Comparison of ENCODE assay signal across 8 cellular contexts in the genomic region with DNA sequence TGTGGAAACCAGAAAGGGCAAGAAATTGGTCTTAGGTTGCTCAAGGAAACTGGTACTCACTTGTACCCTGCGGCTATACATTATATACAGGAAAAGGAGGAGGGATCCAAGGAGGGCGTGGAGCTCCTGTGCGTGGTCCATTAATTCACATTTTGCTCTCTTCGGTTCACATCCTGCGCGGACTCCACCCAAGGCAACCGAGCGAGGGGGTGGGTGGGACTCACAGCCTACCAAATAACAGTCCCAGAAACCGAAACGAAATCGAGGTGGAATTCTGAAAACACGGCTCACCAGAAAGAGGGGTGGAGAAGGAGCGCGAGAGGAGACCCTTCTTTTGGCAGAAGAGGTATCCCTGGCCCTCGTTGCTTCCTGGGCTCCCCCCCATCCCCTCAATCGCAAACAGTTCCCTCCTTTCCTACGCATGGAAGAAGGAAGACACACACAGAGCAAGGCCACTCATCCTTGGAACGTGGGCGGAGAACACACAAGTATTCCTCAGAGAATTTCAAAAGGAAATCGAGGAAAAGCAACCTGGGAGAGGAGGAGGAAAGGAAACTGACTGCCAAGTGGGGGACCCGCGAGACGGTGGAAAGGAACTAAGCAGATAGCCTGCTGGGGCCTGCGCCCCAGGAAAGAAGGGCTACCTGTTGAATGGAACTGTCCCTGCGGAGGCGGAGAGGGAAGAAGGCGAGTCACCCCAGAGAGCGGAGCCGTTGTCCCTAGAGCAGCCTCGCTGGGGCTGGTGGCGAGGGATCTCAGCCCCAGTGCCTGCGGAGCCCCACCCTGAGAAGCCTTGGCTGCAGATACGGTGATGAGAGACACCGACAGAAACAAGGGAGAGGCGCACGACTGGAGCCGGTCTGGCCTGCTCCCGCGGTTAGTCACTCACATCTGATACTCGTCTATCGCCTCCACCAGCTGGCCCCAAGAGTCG. TPM values are rescaled to one million over a fixed set of nuclear protein-coding genes. Genes with fewer than 3 reads are reported as not detected.
DNase-seq lines count a peak whose midpoint lies in the region; ATAC-seq and TF ChIP-seq lines count a peak whose summit lies in the region.

No MANE protein-coding gene starts in this region.

- peak overlapping the region; percentile 99 for H3K9ac ChIP-seq in mesenchymal stem cell (ENCODE audit: low read length)

- H3K4ac ChIP-seq in mesenchymal stem cell (ENCODE audit: low read depth in 1 of 2, low read length in 2 of 2) = peak overlapping the region; percentile 88 to 90

- peak overlapping the region in 1 of 2 experiments; percentile 99 for H3K23ac ChIP-seq in mesenchymal stem cell (ENCODE audit: low read length in 2 of 2)

- H3K18ac ChIP-seq in mesenchymal stem cell (ENCODE audit: low read depth in 1 of 2, low read length in 2 of 2) = peak overlapping the region; percentile 89 to 96

- H2AK5ac ChIP-seq in mesenchymal stem cell (ENCODE audit: low read length, severe bottlenecking) = peak overlapping the region; percentile 7

- WGBS in mesenchymal stem cell = under 1% methylated on average over 30 of the region's 42 CpGs

- TF ChIP-seq CTCF in C4-2B (conservative IDR thresholded peaks at IDR 0.05) = no peak

- no peaks in the 10 kb centered on the region for H3K27me3 ChIP-seq in mesenchymal stem cell (ENCODE audit: control insufficient read depth in 1 of 2, insufficient read depth in 1 of 2, low read length in 2 of 2)

- H2BK12ac ChIP-seq in mesenchymal stem cell (ENCODE audit: low read length in 2 of 2) = peak overlapping the region in 1 of 2 experiments; percentile 21

- no peak overlapping the region for H2BK5ac ChIP-seq in mesenchymal stem cell (ENCODE audit: low read depth, low read length, poor library complexity, severe bottlenecking)

- peak overlapping the region; percentile 43 for H4K91ac ChIP-seq in mesenchymal stem cell (ENCODE audit: low read length)

- peaks cover 2% of the 10 kb centered on the region for H3K4me1 ChIP-seq in mesenchymal stem cell (ENCODE audit: control insufficient read depth, insufficient read depth, low read depth, low read length)

- H3K9me3 ChIP-seq in mesenchymal stem cell (ENCODE audit: control insufficient read depth, low read length) = no peaks in the 10 kb centered on the region

- H3K27ac ChIP-seq in C4-2B (peak overlapping the region; percentile 97), mesenchymal stem cell (ENCODE audit: low read length, poor library complexity, severe bottlenecking) (peak overlapping the region; percentile 90)

- H2AFZ ChIP-seq in mesenchymal stem cell (ENCODE audit: low read depth, low read length) = peak overlapping the region; percentile 42

- H3K79me1 ChIP-seq in mesenchymal stem cell (replicated peaks; ENCODE audit: low read length, poor library complexity, severe bottlenecking) = peaks cover 5% of the 10 kb centered on the region

- peak overlapping the region in 1 of 2 experiments; percentile 72 for H3K14ac ChIP-seq in mesenchymal stem cell (ENCODE audit: low read length in 2 of 2)

- H4K8ac ChIP-seq in mesenchymal stem cell (ENCODE audit: low read length) = peak overlapping the region; percentile 82

- H3K4me3 ChIP-seq in mesenchymal stem cell (ENCODE audit: insufficient read depth in 1 of 2, low read depth in 1 of 2, low read length in 2 of 2) = peak overlapping the region; percentile 81 to 98

- peaks cover 3 to 33% of the 10 kb centered on the region in 2 experiments for H3K36me3 ChIP-seq in mesenchymal stem cell (ENCODE audit: control insufficient read depth in 1 of 2, insufficient read depth in 2 of 2, low read depth in 1 of 2, low read length in 2 of 2)

- ATAC-seq in GM19328 (IDR thresholded peaks at IDR 0.05; ENCODE audit: unreplicated experiment) (peak; percentile 31), HG03442 (IDR thresholded peaks at IDR 0.05; ENCODE audit: unreplicated experiment) (peak; percentile 29)

- peak; percentile 43 for DNase-seq in NCI-H82 treated with DMSO at 0.1 percent for 48 hours (lab: John Stamatoyannopoulos, UW; ENCODE audit: unreplicated experiment)
- peak; percentile 82 for DNase-seq in activated CD8-positive, alpha-beta memory T cell treated with anti-CD3 and anti-CD28 coated beads for 24 hours
- peak; percentile 41 for DNase-seq in effector CD8-positive, alpha-beta T cell (lab: John Stamatoyannopoulos, UW)
- DNase-seq in mesenchymal stem cell = peak; percentile 75
- peak; percentile 37 for DNase-seq in stimulated activated CD8-positive, alpha-beta memory T cell treated with anti-CD3 and anti-CD28 coated beads, Interleukin-15, amount 100 ng/mL, for 48 hours (ENCODE audit: low read depth in 2 of 2)

- peak overlapping the region; percentile 15 for H2BK120ac ChIP-seq in mesenchymal stem cell (ENCODE audit: low read depth, low read length)

- peak overlapping the region; percentile 80 for H3K4me2 ChIP-seq in mesenchymal stem cell (ENCODE audit: low read length, poor library complexity, severe bottlenecking)

- H2BK15ac ChIP-seq in mesenchymal stem cell (ENCODE audit: low read depth, poor library complexity, severe bottlenecking) = peak overlapping the region; percentile 83

RNA-seq across cellular contexts. Expression of a gene that starts 0.7 kb away (rescaled TPM):
- 72.0 TPM for polyA plus RNA-seq in mesenchymal stem cell (2013, experiment 1 of 2)
- 73.7 TPM for polyA plus RNA-seq in mesenchymal stem cell (2013, experiment 2 of 2)

RNA-seq across cellular contexts. Expression of a gene that starts 0.8 kb away (rescaled TPM):
- polyA plus RNA-seq in mesenchymal stem cell (2013, experiment 1 of 2) = 20.9 TPM
- 20.7 TPM for polyA plus RNA-seq in mesenchymal stem cell (2013, experiment 2 of 2)

RNA-seq across cellular contexts. Expression of a gene that starts 25.4 kb away (rescaled TPM):
- polyA plus RNA-seq in mesenchymal stem cell (2013, experiment 1 of 2) = not detected
- not detected for polyA plus RNA-seq in mesenchymal stem cell (2013, experiment 2 of 2)

Comparison
In these comparisons a context has a peak if more than half of its experiments do, and no peak if none do; other contexts are left out.
1. Peak in every context shown above with its lines: DNase-seq, ATAC-seq, H3K4me3 ChIP-seq and H3K27ac ChIP-seq.